In the genomic region with DNA sequence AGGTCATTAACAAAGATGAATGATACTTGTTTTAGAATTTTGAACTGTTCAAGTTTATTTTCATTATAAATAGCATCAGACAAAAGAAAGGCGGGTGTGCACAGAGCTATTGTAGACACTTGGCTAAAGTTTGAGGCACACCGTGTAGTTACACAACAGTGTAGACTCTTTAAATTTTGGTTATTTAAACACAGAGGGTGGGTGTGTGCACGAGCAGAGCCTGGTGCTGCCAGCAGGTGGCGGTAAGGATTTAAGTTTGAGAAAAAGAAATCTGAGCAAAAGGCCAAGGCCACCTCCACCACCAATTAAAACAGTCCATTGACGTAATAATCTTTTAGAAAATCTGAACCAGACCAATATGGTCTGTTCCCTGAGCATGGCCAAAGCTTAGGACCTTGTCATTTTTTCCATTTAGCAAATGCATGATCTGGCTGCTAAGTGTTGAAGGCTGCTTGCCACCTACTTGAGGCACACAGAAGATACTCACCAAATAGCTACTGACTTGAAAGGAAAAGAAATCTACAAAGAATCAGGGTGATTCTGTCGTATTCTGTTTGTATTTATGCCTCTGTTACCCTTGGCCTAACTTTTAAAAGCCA, we compare ENCODE assay signal across 9 cellular contexts. TPM values are rescaled to one million over a fixed set of nuclear protein-coding genes. Genes with fewer than 3 reads are reported as not detected.
DNase-seq lines count a peak whose midpoint lies in the region; ATAC-seq and TF ChIP-seq lines count a peak whose summit lies in the region.
"Had no signal": no experiment of that assay in that cellular context is flagged by ENCODE, and none has a peak within 500 bp of the region (broad histone marks: within the 10 kb centered on the region; RNA-seq: fewer than 3 reads in every experiment).

No MANE protein-coding gene starts in this region.

- H3K27ac ChIP-seq in HEK293 (ENCODE audit: extremely low read depth, low read depth, low read length), result no peak overlapping the region
- peak overlapping the region in 4 of 59 donors; percentile 13 to 43 (median 24) for H3K27ac ChIP-seq in dorsolateral prefrontal cortex
- H3K27ac ChIP-seq: epithelial cell of prostate had no signal

- CTCF ChIA-PET in HEK293 (lab: Yijun Ruan, JAX), result interaction anchor here (0.5 to 3.9 kb wide), 23 partner anchors 9 to 639 kb away, joined by 3 to 30 read pairs (median 3); a partner anchor contains a TSS
- CTCF ChIA-PET in T-cell (lab: Charles Lee), result interaction anchor here in 1 of 2 donors (0.7 to 1.5 kb wide), 3 partner anchors 15 to 73 kb away, joined by 3 read pairs; no protein-coding TSS in a partner anchor

- TF ChIP-seq CTCF in CD14-positive monocyte (IDR thresholded peaks at IDR 0.05) (peak; percentile 76), HEK293 (tag by site-specific recombination; IDR thresholded peaks at IDR 0.05) (no peak; the same call in 1 of the 2 replicates), dorsolateral prefrontal cortex (IDR thresholded peaks at IDR 0.05 in 54 of 56, conservative IDR thresholded peaks at IDR 0.05 in 2 of 56; ENCODE audit: low read depth in 1 of 56, partially characterized antibody in 56 of 56) (peak; percentile 39 to 72 (median 61)), nephron progenitor cell (IDR thresholded peaks at IDR 0.05) (peak; percentile 68)

- H3K4me1 Mint-ChIP-seq in CD14-positive monocyte (no peaks in the 10 kb centered on the region), T-cell (peaks cover 2 to 20% (median 4%) of the 10 kb centered on the region in 3 donors), nephron progenitor cell (no peaks in the 10 kb centered on the region)

- POLR2A ChIA-PET in HEK293 (lab: Yijun Ruan, JAX) (no interaction called here), T-cell (lab: Charles Lee) (interaction anchor here in 1 of 2 donors (0.5 kb wide), 1 partner anchor 176 kb away, joined by 3 read pairs; no protein-coding TSS in a partner anchor)

- H3K4me1 ChIP-seq in HEK293 (ENCODE audit: control insufficient read depth, insufficient read depth, low read length), result no peaks in the 10 kb centered on the region

- H3K27me3 ChIP-seq in dorsolateral prefrontal cortex, result no peaks in the 10 kb centered on the region

- H3K4me3 ChIP-seq in HEK293 (ENCODE audit: low read depth, low read length) (no peak overlapping the region), dorsolateral prefrontal cortex (no peak overlapping the region)

- no peaks in the 10 kb centered on the region for H3K9me3 ChIP-seq in HEK293 (ENCODE audit: control insufficient read depth, insufficient read depth, low read depth, low read length)

- DNase-seq in CD14-positive monocyte (ENCODE audit: low spot score) (no peak), T-cell (peak in 19 of 34 experiments; percentile 10 to 38 (median 29)), dorsolateral prefrontal cortex (peak in 4 of 10 donors; percentile 42 to 67 (median 49)), nephron progenitor cell (peak; percentile 70), NCI-H524 treated with DMSO at 0.1 percent for 48 hours (lab: John Stamatoyannopoulos, UW) (no peak), NCI-H446 treated with DMSO at 0.1 percent for 48 hours (lab: John Stamatoyannopoulos, UW) (no peak)
- DNase-seq in NK-92 treated with Interleukin-12 subunit alpha and Interleukin-12 subunit beta, amount 100 ng/mL, for 24 hours (lab: John Stamatoyannopoulos, UW), result no peak

- no peaks in the 10 kb centered on the region for H3K27me3 Mint-ChIP-seq in CD14-positive monocyte (ENCODE audit: low read depth in 3 of 3)
- H3K27me3 Mint-ChIP-seq in T-cell, result no peaks in the 10 kb centered on the region
- no peaks in the 10 kb centered on the region for H3K27me3 Mint-ChIP-seq in nephron progenitor cell (ENCODE audit: low read depth, poor library complexity)

- intact Hi-C loops in CD14-positive monocyte (cut with micrococcal nuclease), result no loop called here
- intact Hi-C loops in dorsolateral prefrontal cortex (cut with DNase I), result no loop called here

- ATAC-seq in T-cell (replicated peaks in 1 of 4), result no peak

- H3K36me3 Mint-ChIP-seq in CD14-positive monocyte (peaks cover 67 to 87% of the 10 kb centered on the region in 2 donors), T-cell (peaks cover 62% of the 10 kb centered on the region), nephron progenitor cell (ENCODE audit: low read depth) (peaks cover 50% of the 10 kb centered on the region)

- H3K36me3 ChIP-seq in HEK293 (ENCODE audit: control insufficient read depth in 2 of 2, insufficient read depth in 1 of 2, low read length in 2 of 2), result peaks cover 19 to 78% of the 10 kb centered on the region in 2 experiments

- H3K4me3 Mint-ChIP-seq in CD14-positive monocyte, result no peak overlapping the region
- no peak overlapping the region for H3K4me3 Mint-ChIP-seq in T-cell
- H3K4me3 Mint-ChIP-seq in nephron progenitor cell, result no peak overlapping the region

- no peak overlapping the region for H3K27ac Mint-ChIP-seq in CD14-positive monocyte
- no peak overlapping the region for H3K27ac Mint-ChIP-seq in T-cell
- no peak overlapping the region for H3K27ac Mint-ChIP-seq in nephron progenitor cell

- H3K9me3 Mint-ChIP-seq in CD14-positive monocyte (no peaks in the 10 kb centered on the region), T-cell (no peaks in the 10 kb centered on the region), nephron progenitor cell (no peaks in the 10 kb centered on the region)

TF ChIP-seq in HEK293, 187 proteins besides CTCF, POLR2A, EP300 and RAD21:
- TF ChIP-seq SP7 (tag by site-specific recombination; IDR thresholded peaks at IDR 0.05) (no peak), KLF9 (tag by site-specific recombination; IDR thresholded peaks at IDR 0.05; ENCODE audit: low read depth) (peak; percentile 34; the same call in 1 of the 2 replicates), ZFP41 (tag by site-specific recombination; IDR thresholded peaks at IDR 0.05; ENCODE audit: borderline replicate concordance) (no peak), ZNF654 (tag by site-specific recombination; IDR thresholded peaks at IDR 0.05; ENCODE audit: low read depth) (peak; percentile 33), YY2 (tag by site-specific recombination; IDR thresholded peaks at IDR 0.05) (no peak), HOXD13 (CRISPR knock-in tag; IDR thresholded peaks at IDR 0.05; ENCODE audit: borderline replicate concordance) (no peak), ZSCAN30 (tag by site-specific recombination; IDR thresholded peaks at IDR 0.05) (no peak), GLIS2 (tag by site-specific recombination; IDR thresholded peaks at IDR 0.05) (no peak)
- TF ChIP-seq, protein P1, sequence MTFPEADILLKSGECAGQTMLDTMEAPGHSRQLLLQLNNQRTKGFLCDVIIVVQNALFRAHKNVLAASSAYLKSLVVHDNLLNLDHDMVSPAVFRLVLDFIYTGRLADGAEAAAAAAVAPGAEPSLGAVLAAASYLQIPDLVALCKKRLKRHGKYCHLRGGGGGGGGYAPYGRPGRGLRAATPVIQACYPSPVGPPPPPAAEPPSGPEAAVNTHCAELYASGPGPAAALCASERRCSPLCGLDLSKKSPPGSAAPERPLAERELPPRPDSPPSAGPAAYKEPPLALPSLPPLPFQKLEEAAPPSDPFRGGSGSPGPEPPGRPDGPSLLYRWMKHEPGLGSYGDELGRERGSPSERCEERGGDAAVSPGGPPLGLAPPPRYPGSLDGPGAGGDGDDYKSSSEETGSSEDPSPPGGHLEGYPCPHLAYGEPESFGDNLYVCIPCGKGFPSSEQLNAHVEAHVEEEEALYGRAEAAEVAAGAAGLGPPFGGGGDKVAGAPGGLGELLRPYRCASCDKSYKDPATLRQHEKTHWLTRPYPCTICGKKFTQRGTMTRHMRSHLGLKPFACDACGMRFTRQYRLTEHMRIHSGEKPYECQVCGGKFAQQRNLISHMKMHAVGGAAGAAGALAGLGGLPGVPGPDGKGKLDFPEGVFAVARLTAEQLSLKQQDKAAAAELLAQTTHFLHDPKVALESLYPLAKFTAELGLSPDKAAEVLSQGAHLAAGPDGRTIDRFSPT (tag by site-specific recombination; IDR thresholded peaks at IDR 0.05), result no peak

RNA-seq across cellular contexts. Expression of a gene that starts 14.3 kb away (rescaled TPM):
- polyA plus RNA-seq in CD14-positive monocyte, result 10 to 100 TPM in 1 of 2 donors, 1 to 10 TPM in 1; 9.5 to 11.9 TPM
- total RNA-seq in T-cell (10 to 100 TPM; 39.8 to 53.1 (median 49.7) TPM), dorsolateral prefrontal cortex (10 to 100 TPM; 44.7 to 78.3 (median 57.9) TPM)

RNA-seq across cellular contexts. Expression of a gene that starts 19.5 kb away (rescaled TPM):
- polyA plus RNA-seq in CD14-positive monocyte, result 10 to 100 TPM; 50.5 to 54.6 TPM
- total RNA-seq in T-cell (10 to 100 TPM; 17.4 to 33.1 (median 25.2) TPM), dorsolateral prefrontal cortex (10 to 100 TPM; 26.1 to 44.6 (median 33.3) TPM)

Comparison
In these comparisons a context has a peak if more than half of its experiments do, and no peak if none do; other contexts are left out.
1. DNase-seq: peak in T-cell (19 of 34) and nephron progenitor cell (single experiment); none in CD14-positive monocyte (single experiment), NK-92 treated with Interleukin-12 subunit alpha and Interleukin-12 subunit beta, amount 100 ng/mL, for 24 hours (single experiment), NCI-H524 treated with DMSO at 0.1 percent for 48 hours (single experiment) and NCI-H446 treated with DMSO at 0.1 percent for 48 hours (single experiment).